In the genomic region with DNA sequence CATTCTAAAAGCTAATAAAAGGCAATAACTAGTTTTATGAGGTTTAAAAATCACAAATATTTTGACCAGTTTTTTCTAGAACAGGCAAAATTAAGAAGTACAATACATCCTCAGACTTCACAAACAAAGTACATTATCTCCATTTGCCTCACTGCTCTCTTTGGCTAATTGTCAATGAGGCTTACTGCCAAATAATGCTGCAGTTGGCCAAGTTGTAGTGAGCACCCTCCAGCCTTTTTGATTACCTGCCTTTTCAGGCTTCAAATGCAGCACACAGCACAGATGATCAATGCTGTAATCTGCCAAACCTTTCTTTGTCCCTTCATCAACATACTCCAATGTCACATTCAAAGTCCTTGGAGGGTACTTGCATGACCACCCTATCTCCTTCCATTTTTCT, we compare ENCODE assay signal across 26 cellular contexts.
"Had no signal": no experiment of that assay in that cellular context is flagged by ENCODE, and none has a peak within 500 bp of the region (broad histone marks: within the 10 kb centered on the region; RNA-seq: fewer than 3 reads in every experiment).

No MANE protein-coding gene starts in this region.

- ATAC-seq: esophagus mucosa; gastrocnemius medialis; natural killer cell; sciatic nerve; stimulated activated naive CD8-positive, alpha-beta T cell treated with anti-CD3 and anti-CD28 coated beads, Interleukin-15, amount 100 ng/mL, for 72 hours had no signal

- FAIRE-seq: keratinocyte had no signal

- H3K27me3 ChIP-seq: gastrocnemius medialis, ovary, suprapubic skin had no signal

- H3K4me3 Mint-ChIP-seq: endodermal cell; memory B cell; natural killer cell; stimulated activated naive CD8-positive, alpha-beta T cell treated with anti-CD3 and anti-CD28 coated beads, Interleukin-15, amount 100 ng/mL, for 72 hours had no signal

- H3K36me3 ChIP-seq: gastrocnemius medialis, ovary, suprapubic skin, vagina had no signal

- H3K9me3 Mint-ChIP-seq: endodermal cell; stimulated activated naive CD8-positive, alpha-beta T cell treated with anti-CD3 and anti-CD28 coated beads, Interleukin-15, amount 100 ng/mL, for 72 hours had no signal

- H3K27ac ChIP-seq: dorsolateral prefrontal cortex, epithelial cell of prostate, gastrocnemius medialis, ovary, suprapubic skin, vagina had no signal

- H3K36me3 Mint-ChIP-seq: memory B cell, natural killer cell had no signal

- H3K4me1 Mint-ChIP-seq: memory B cell; natural killer cell; stimulated activated naive CD8-positive, alpha-beta T cell treated with anti-CD3 and anti-CD28 coated beads, Interleukin-15, amount 100 ng/mL, for 72 hours had no signal

- H3K9me3 ChIP-seq: gastrocnemius medialis, ovary, suprapubic skin, vagina had no signal

- H3K4me1 ChIP-seq: gastrocnemius medialis, suprapubic skin, vagina had no signal

- H3K27ac Mint-ChIP-seq: endodermal cell; memory B cell; natural killer cell; progenitor cell of endocrine pancreas; stimulated activated naive CD8-positive, alpha-beta T cell treated with anti-CD3 and anti-CD28 coated beads, Interleukin-15, amount 100 ng/mL, for 72 hours had no signal

- H3K4me3 ChIP-seq: dorsolateral prefrontal cortex, gastrocnemius medialis, lung, ovary, smooth muscle cell, suprapubic skin, vagina had no signal

- H3K27me3 Mint-ChIP-seq: memory B cell; stimulated activated naive CD8-positive, alpha-beta T cell treated with anti-CD3 and anti-CD28 coated beads, Interleukin-15, amount 100 ng/mL, for 72 hours had no signal

- DNase-seq: dorsolateral prefrontal cortex; effector CD4-positive, alpha-beta T cell; endodermal cell; foreskin fibroblast; gastrocnemius medialis; head of caudate nucleus; natural killer cell; occipital lobe; ovary; stimulated activated CD4-positive, alpha-beta T cell treated with anti-CD3 and anti-CD28 coated beads, Interleukin-12 subunit alpha, Interleukin-12 subunit beta, amount 100 ng/mL, for 4 hours; stimulated activated CD4-positive, alpha-beta T cell treated with anti-CD3 and anti-CD28 coated beads, Interleukin-1b, Interleukin-23, amount 100 ng/mL, for 48 hours; stimulated activated CD4-positive, alpha-beta T cell treated with anti-CD3 and anti-CD28 coated beads, Interleukin-4, amount 100 ng/mL, for 1 hour; stimulated activated CD8-positive, alpha-beta memory T cell treated with anti-CD3 and anti-CD28 coated beads, Interleukin-4, amount 100 ng/mL, for 48 hours; stimulated activated naive CD4-positive, alpha-beta T cell; stimulated activated naive CD8-positive, alpha-beta T cell treated with anti-CD3 and anti-CD28 coated beads, Interleukin-15, amount 100 ng/mL, for 72 hours; trophoblast cell had no signal
